Comparison of ENCODE assay signal across 8 cellular contexts in the genomic region with DNA sequence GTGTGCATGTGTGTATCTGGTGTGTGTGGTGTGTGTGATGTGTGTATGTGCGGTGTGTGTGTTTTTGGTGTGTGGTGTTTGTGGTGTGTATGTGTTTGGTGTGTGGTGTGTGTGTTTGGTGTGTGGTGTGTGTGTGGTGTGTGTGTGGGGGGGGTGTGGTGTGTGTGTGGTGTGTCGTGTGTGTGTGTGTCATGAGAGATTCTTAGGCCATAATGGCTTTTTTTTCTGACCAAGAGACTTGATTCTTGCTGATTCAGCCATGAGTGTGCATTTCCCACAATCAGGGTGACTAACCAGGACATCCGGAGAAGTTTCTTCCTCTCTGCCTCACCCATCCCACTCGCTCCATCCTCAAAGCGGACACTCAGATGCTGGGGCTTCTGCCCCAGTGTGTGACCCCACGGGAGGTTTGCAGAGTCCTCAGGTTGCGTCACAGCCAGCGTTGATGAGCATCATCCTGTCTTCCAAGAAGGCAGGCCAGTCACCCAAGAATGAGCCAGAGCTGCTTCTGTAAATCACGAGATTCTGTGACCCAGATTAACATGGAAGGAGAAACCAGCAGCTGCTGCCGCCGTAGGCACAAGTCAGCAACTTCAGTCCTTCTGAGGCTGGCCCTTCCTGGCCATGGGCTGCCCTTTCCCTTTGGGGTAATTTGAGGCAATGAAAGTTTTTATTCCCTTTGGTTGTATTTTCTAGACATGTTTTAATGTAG. TPM values are rescaled to one million over a fixed set of nuclear protein-coding genes. Genes with fewer than 3 reads are reported as not detected.
DNase-seq lines count a peak whose midpoint lies in the region; ATAC-seq, FAIRE-seq and TF ChIP-seq lines count a peak whose summit lies in the region.

No MANE protein-coding gene starts in this region.

- peaks cover 0 to 6% of the 10 kb centered on the region in 2 experiments; a peak in 2 of 4 replicates for H3K79me1 ChIP-seq in IMR-90 (ENCODE audit: low read depth in 1 of 2, low read length in 2 of 2)

- peak overlapping the region; percentile 97 for H2BK20ac ChIP-seq in IMR-90 (ENCODE audit: low read depth, low read length)

- H3K9me3 ChIP-seq in A549 (no peaks in the 10 kb centered on the region), IMR-90 (ENCODE audit: control insufficient read depth, insufficient read depth, low read length) (no peaks in the 10 kb centered on the region)

- TF ChIP-seq RAD21 in A549 (conservative IDR thresholded peaks at IDR 0.05 in 1 of 2, IDR thresholded peaks at IDR 0.05 in 1 of 2) (peak; percentile 9 to 42; a peak in 2 of 5 replicates), IMR-90 (IDR thresholded peaks at IDR 0.05; ENCODE audit: low read length) (no peak)

- H3K9me1 ChIP-seq in IMR-90 (ENCODE audit: insufficient read depth, low read length): peaks cover 20% of the 10 kb centered on the region

- CTCF ChIA-PET in A549 (lab: Yijun Ruan, JAX) (interaction anchor here (0.9 to 2.4 kb wide), 10 partner anchors 10 to 173 kb away, joined by 3 to 18 read pairs (median 6); a partner anchor contains a TSS), IMR-90 (lab: Yijun Ruan, JAX) (interaction anchor here (2.1 to 2.4 kb wide), 2 partner anchors 12 to 29 kb away, joined by 9 to 13 read pairs; a partner anchor contains a TSS)

- TF ChIP-seq CTCF in A549 (IDR thresholded peaks at IDR 0.05): no peak; the same call in 2 of the 3 replicates
- 0 out of 2 replicates have a peak, but pooled peaks have one; percentile 8 for TF ChIP-seq CTCF in IMR-90 (conservative IDR thresholded peaks at IDR 0.05; ENCODE audit: low read depth, low read length)

- H3K4me2 ChIP-seq in A549 (peak overlapping the region; percentile 87), IMR-90 (ENCODE audit: low read depth, low read length) (peak overlapping the region; percentile 56)

- POLR2A ChIA-PET in A549 (lab: Yijun Ruan, JAX): interaction anchor here (1.3 to 2.4 kb wide), 3 partner anchors 10 to 80 kb away, joined by 6 to 75 read pairs (median 31); a partner anchor contains a TSS
- POLR2A ChIA-PET in IMR-90 (lab: Charles Lee; ENCODE audit: unreplicated experiment): interaction anchor here (1.4 kb wide), 1 partner anchor 13 kb away, joined by 6 read pairs; a partner anchor contains a TSS

- intact Hi-C loops in IMR-90 (cut with micrococcal nuclease): loop anchor here (10.0 kb wide), 1 partner anchor 1601 kb away; a partner anchor contains a TSS
- intact Hi-C loops in head of caudate nucleus (cut with DNase I): no loop called here
- intact Hi-C loops in posterior cingulate gyrus (cut with DNase I): no loop called here

- no peaks in the 10 kb centered on the region for H4K20me1 ChIP-seq in IMR-90 (ENCODE audit: insufficient read depth, low read length)

- peak overlapping the region; percentile 94 for H3K18ac ChIP-seq in IMR-90 (ENCODE audit: low read depth, low read length)

- in situ Hi-C loops in IMR-90 (cut with MboI; ENCODE audit: low sequenced_read_pairs): loop anchor here (25.0 kb wide), 1 partner anchor 849 kb away; no protein-coding TSS in a partner anchor

- peak overlapping the region; percentile 99 for H3K23ac ChIP-seq in IMR-90 (ENCODE audit: low read depth, low read length)

- peak overlapping the region; percentile 80 for H3K56ac ChIP-seq in IMR-90 (ENCODE audit: extremely low read depth, insufficient read depth, low read length)

- peak; percentile 93 for ATAC-seq in A549
- ATAC-seq in IMR-90 (ENCODE audit: low read depth): peak; percentile 87
- no peak for ATAC-seq in GM18511 (IDR thresholded peaks at IDR 0.05; ENCODE audit: unreplicated experiment)

- BruUV-seq in IMR-90 (replicated peaks; lab: Mats Ljungman, UMichigan): no TSS peak

- H3K27me3 ChIP-seq in IMR-90 (ENCODE audit: control insufficient read depth, insufficient read depth, low read length): no peaks in the 10 kb centered on the region

- 11% methylated on average over 11 of the region's 11 CpGs for WGBS in A549 (ENCODE audit: missing lambda C conversion rate)
- WGBS in IMR-90 (ENCODE audit: extremely low coverage in 2 of 2, insufficient read length in 1 of 2), 2 experiments: 0% methylated on average over 3 of the region's 11 CpGs; no CpG with 5 or more reads in 1 of the 2 experiments

- DNase-seq in A549 (ENCODE audit: low read depth in 1 of 2, low spot score in 1 of 2): peak; percentile 89 to 99
- DNase-seq in IMR-90: peak; percentile 99
- DNase-seq in activated effector memory CD4-positive, alpha-beta T cell treated with anti-CD3 and anti-CD28 coated beads, Interleukin-2, amount 50 U/mL, for 16 hours: peak; percentile 85
- DNase-seq in head of caudate nucleus: peak in 31 of 42 donors; percentile 19 to 82 (median 52)
- peak in 8 of 10 donors; percentile 26 to 94 (median 62) for DNase-seq in posterior cingulate gyrus
- DNase-seq in NCI-H526 (lab: John Stamatoyannopoulos, UW): no peak
- DNase-seq in GM19239 (ENCODE audit: insufficient read length, low spot score): no peak

- no peaks in the 10 kb centered on the region for H3K36me3 ChIP-seq in IMR-90 (ENCODE audit: control insufficient read depth, insufficient read depth, low read length)

- H4K5ac ChIP-seq in IMR-90 (ENCODE audit: low read depth, low read length): peak overlapping the region; percentile 90

- TF ChIP-seq EP300 in A549 (IDR thresholded peaks at IDR 0.05): peak; percentile 92 to 97; a peak in 4 of 5 replicates

- H2AK9ac ChIP-seq in IMR-90 (replicated peaks; ENCODE audit: low read depth, low read length, poor library complexity): peak overlapping the region; percentile 90

- no peak for FAIRE-seq in A549 (lab: Jason Lieb, UNC)
- FAIRE-seq in GM19239 (lab: Jason Lieb, UNC): no peak

- H3K4me3 ChIP-seq in A549: peak overlapping the region; percentile 24; the same call in 1 of the 3 replicates
- H3K4me3 ChIP-seq in IMR-90 (ENCODE audit: insufficient read depth, low read depth, low read length): peak overlapping the region; percentile 3; the same call in 1 of the 2 replicates

- H3K4me1 ChIP-seq in A549 (peaks cover 55% of the 10 kb centered on the region), IMR-90 (ENCODE audit: control insufficient read depth, insufficient read depth, low read length) (peaks cover 16% of the 10 kb centered on the region)

- H2BK120ac ChIP-seq in IMR-90 (ENCODE audit: low read depth, low read length): peak overlapping the region; percentile 99

- dilution Hi-C loops in IMR-90 (cut with HindIII; ENCODE audit: low sequenced_read_pairs, unreplicated experiment): no loop called here

- peak overlapping the region; percentile 92 to 99 for H4K8ac ChIP-seq in IMR-90 (ENCODE audit: low read depth in 2 of 2, low read length in 2 of 2)

- H2AK5ac ChIP-seq in IMR-90 (ENCODE audit: low read depth, low read length): peak overlapping the region; percentile 100

- H3K14ac ChIP-seq in IMR-90 (replicated peaks; ENCODE audit: low read depth, low read length): peak overlapping the region; percentile 100

- peak overlapping the region; percentile 100 for H2BK5ac ChIP-seq in IMR-90 (ENCODE audit: low read depth, low read length, poor library complexity, severe bottlenecking)

- H4K91ac ChIP-seq in IMR-90 (ENCODE audit: insufficient read depth, low read depth, low read length): peak overlapping the region; percentile 94

- peak overlapping the region; percentile 95 for H3K27ac ChIP-seq in A549
- peak overlapping the region; percentile 98 for H3K27ac ChIP-seq in IMR-90 (ENCODE audit: insufficient read depth, low read length)

- H3K9ac ChIP-seq in IMR-90 (ENCODE audit: low read depth, low read length): peak overlapping the region; percentile 65

- H2AFZ ChIP-seq in IMR-90 (replicated peaks; ENCODE audit: low read length, poor library complexity): peak overlapping the region; percentile 94

- H3K4ac ChIP-seq in IMR-90 (ENCODE audit: low read depth, low read length): peak overlapping the region; percentile 100

- peak overlapping the region; percentile 98 for H2BK15ac ChIP-seq in IMR-90 (ENCODE audit: low read depth, low read length)

- TF ChIP-seq POLR2A in A549 (IDR thresholded peaks at IDR 0.05; ENCODE audit: low read length): 0 out of 2 replicates have a peak, but pooled peaks have one; percentile 27
- TF ChIP-seq POLR2A in IMR-90 (IDR thresholded peaks at IDR 0.05; ENCODE audit: low read depth, low read length): peak; percentile 84

TF ChIP-seq in A549, 52 proteins besides CTCF, POLR2A, EP300 and RAD21 (continues in another document):
- no peak for TF ChIP-seq RFX5 (IDR thresholded peaks at IDR 0.05)
- TF ChIP-seq CHD4 (IDR thresholded peaks at IDR 0.05; ENCODE audit: borderline replicate concordance): no peak
- no peak for TF ChIP-seq RCOR1 (IDR thresholded peaks at IDR 0.05; ENCODE audit: low read depth, low read length)
- 0 out of 2 replicates have a peak, but pooled peaks have one; percentile 36 for TF ChIP-seq MYC (IDR thresholded peaks at IDR 0.05; ENCODE audit: borderline replicate concordance, low read length)
- TF ChIP-seq KDM5A (IDR thresholded peaks at IDR 0.05): no peak

TF ChIP-seq in IMR-90, 13 proteins besides CTCF, POLR2A, EP300 and RAD21 (continues in another document):
- TF ChIP-seq SMC3 (IDR thresholded peaks at IDR 0.05; ENCODE audit: low read depth, low read length) (no peak), RCOR1 (IDR thresholded peaks at IDR 0.05; ENCODE audit: insufficient replicate concordance, low read length) (no peak), MXI1 (IDR thresholded peaks at IDR 0.05; ENCODE audit: borderline replicate concordance, low read depth, low read length) (no peak), RFX5 (IDR thresholded peaks at IDR 0.05; ENCODE audit: low read depth, low read length) (no peak), NFE2L2 (IDR thresholded peaks at IDR 0.05; ENCODE audit: low read depth, low read length) (peak; percentile 98), CEBPB (IDR thresholded peaks at IDR 0.05; ENCODE audit: low read depth, low read length) (peak; percentile 98)
- TF ChIP-seq, protein P1, sequence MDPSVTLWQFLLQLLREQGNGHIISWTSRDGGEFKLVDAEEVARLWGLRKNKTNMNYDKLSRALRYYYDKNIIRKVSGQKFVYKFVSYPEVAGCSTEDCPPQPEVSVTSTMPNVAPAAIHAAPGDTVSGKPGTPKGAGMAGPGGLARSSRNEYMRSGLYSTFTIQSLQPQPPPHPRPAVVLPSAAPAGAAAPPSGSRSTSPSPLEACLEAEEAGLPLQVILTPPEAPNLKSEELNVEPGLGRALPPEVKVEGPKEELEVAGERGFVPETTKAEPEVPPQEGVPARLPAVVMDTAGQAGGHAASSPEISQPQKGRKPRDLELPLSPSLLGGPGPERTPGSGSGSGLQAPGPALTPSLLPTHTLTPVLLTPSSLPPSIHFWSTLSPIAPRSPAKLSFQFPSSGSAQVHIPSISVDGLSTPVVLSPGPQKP (IDR thresholded peaks at IDR 0.05; ENCODE audit: borderline replicate concordance, low read depth, low read length): no peak

RNA-seq across cellular contexts. Expression of a gene that starts 12.5 kb away (rescaled TPM):
- polyA plus RNA-seq in A549 (2011; rRNA removed) (666 and 725 TPM in 2 replicates), A549 (2017; fragmentation: RNase III; extraction: RNeasy Plus Mini Kit Qiagen cat#74134 plus additional on column Dnase treatment) (546 to 902 TPM (median 660 TPM) in 3 replicates), IMR-90 (2012; rRNA removed) (104 and 112 TPM in 2 replicates)
- 308 and 392 TPM in 2 replicates for polyA plus RNA-seq in A549 (2012; cell fraction: cytosol; rRNA removed)
- polyA plus RNA-seq in A549 (2012; cell fraction: nucleus; rRNA removed): 321 and 389 TPM in 2 replicates
- 113 and 147 TPM in 2 replicates for polyA minus RNA-seq in A549 (2011; rRNA and poly(A)+ RNA removed)
- total RNA-seq in IMR-90 (2012; rRNA removed): 57.0 and 89.7 TPM in 2 replicates
- polyA plus RNA-seq in IMR-90 (2012; cell fraction: cytosol; rRNA removed): 45.3 and 56.3 TPM in 2 replicates
- polyA plus RNA-seq in IMR-90 (2012; cell fraction: nucleus; rRNA removed; ENCODE audit: low replicate concordance): 13.5 and 55.6 TPM in 2 replicates

Comparison
In these comparisons a context has a peak if more than half of its experiments do, and no peak if none do; other contexts are left out.
1. DNase-seq: peak in A549 (2 of 2), IMR-90 (single experiment), activated effector memory CD4-positive, alpha-beta T cell treated with anti-CD3 and anti-CD28 coated beads, Interleukin-2, amount 50 U/mL, for 16 hours (single experiment), head of caudate nucleus (31 of 42) and posterior cingulate gyrus (8 of 10); none in NCI-H526 (0 of 2) and GM19239 (single experiment).